30 cellular contexts compared by ENCODE assay signal in the genomic region with DNA sequence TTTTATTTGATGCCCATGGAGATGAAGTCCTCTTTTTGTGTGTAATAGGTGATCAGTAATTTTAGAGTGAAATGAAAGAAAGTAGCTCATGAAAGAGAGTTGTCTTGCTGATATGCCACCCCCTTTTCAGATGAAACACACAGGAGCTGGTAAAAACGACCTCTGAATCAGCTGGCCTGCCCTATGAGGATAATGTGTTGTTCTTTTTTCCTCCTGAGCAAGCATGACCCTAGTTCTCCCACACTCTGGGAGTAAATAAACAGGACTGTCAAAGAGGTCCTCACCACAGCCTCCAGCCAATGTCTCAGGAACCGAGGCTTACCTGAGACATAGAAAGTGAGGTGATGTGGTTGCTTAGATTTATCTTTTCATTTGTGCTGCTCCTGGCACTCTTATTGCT. TPM values are rescaled to one million over a fixed set of nuclear protein-coding genes. Genes with fewer than 3 reads are reported as not detected.
"Had no signal": no experiment of that assay in that cellular context is flagged by ENCODE, and none has a peak within 500 bp of the region (broad histone marks: within the 10 kb centered on the region; RNA-seq: fewer than 3 reads in every experiment).

No MANE protein-coding gene starts in this region.

- H3K27me3 ChIP-seq: ascending aorta, body of pancreas, SJCRH30 had no signal

- ATAC-seq: activated CD4-positive, alpha-beta T cell treated with anti-CD3 and anti-CD28 coated beads for 36 hours; activated CD8-positive, alpha-beta T cell treated with anti-CD3 and anti-CD28 coated beads for 36 hours; activated naive CD4-positive, alpha-beta T cell treated with anti-CD3 and anti-CD28 coated beads, Interleukin-2, amount 50 U/mL, for 72 hours; activated naive CD8-positive, alpha-beta T cell treated with anti-CD3 and anti-CD28 coated beads, Interleukin-2, amount 50 U/mL, for 24 hours; Panc1 had no signal

- DNase-seq: activated CD4-positive, alpha-beta T cell treated with anti-CD3 and anti-CD28 coated beads for 36 hours; activated CD4-positive, CD25-positive, alpha-beta regulatory T cell; activated CD8-positive, alpha-beta memory T cell treated with anti-CD3 and anti-CD28 coated beads, Interleukin-2, amount 50 U/mL, for 48 hours; activated CD8-positive, alpha-beta T cell treated with anti-CD3 and anti-CD28 coated beads for 36 hours; activated effector memory CD4-positive, alpha-beta T cell treated with anti-CD3 and anti-CD28 coated beads, Interleukin-2, amount 50 U/mL, for 16 hours; activated naive CD4-positive, alpha-beta T cell treated with Interleukin-2 at 50 U/mL for 16 hours; activated naive CD8-positive, alpha-beta T cell treated with anti-CD3 and anti-CD28 coated beads, Interleukin-2, amount 50 U/mL, for 24 hours; activated T-cell treated with anti-CD3 and anti-CD28 coated beads, Interleukin-2, amount 50 U/mL, for 1 hour; amniotic stem cell; Karpas-422; MM.1S; NCI-H1105; NCI-H1436; NCI-H1694 treated with DMSO at 0.1 percent for 48 hours; NCI-H2029 treated with DMSO at 0.1 percent for 48 hours; NCI-H510A treated with DMSO at 0.1 percent for 48 hours; NK-92 treated with Interleukin-12 subunit alpha and Interleukin-12 subunit beta, amount 100 ng/mL, for 24 hours; OCI-M1; Right ventricle myocardium superior; SK-N-SH; T-helper 1 cell had no signal

- FAIRE-seq: bronchial epithelial cell had no signal

- H3K4me2 ChIP-seq: SK-N-SH had no signal

- H3K27ac Mint-ChIP-seq: activated CD4-positive, alpha-beta T cell treated with anti-CD3 and anti-CD28 coated beads for 36 hours; activated CD8-positive, alpha-beta T cell treated with anti-CD3 and anti-CD28 coated beads for 36 hours; activated naive CD4-positive, alpha-beta T cell treated with anti-CD3 and anti-CD28 coated beads, Interleukin-2, amount 50 U/mL, for 72 hours; activated naive CD8-positive, alpha-beta T cell treated with anti-CD3 and anti-CD28 coated beads, Interleukin-2, amount 50 U/mL, for 24 hours had no signal

- H3K9ac ChIP-seq: SK-N-SH had no signal

- H3K36me3 ChIP-seq: ascending aorta, SJCRH30 had no signal

- H3K27ac ChIP-seq: ascending aorta, RWPE1, SJCRH30, VCaP had no signal

- H3K4me3 Mint-ChIP-seq: activated CD4-positive, alpha-beta T cell treated with anti-CD3 and anti-CD28 coated beads for 36 hours; activated CD8-positive, alpha-beta T cell treated with anti-CD3 and anti-CD28 coated beads for 36 hours; activated naive CD8-positive, alpha-beta T cell treated with anti-CD3 and anti-CD28 coated beads, Interleukin-2, amount 50 U/mL, for 24 hours had no signal

- H3K4me3 ChIP-seq: ascending aorta, body of pancreas had no signal

- H3K4me1 ChIP-seq: ascending aorta, body of pancreas, SJCRH30 had no signal

- H3K4me1 Mint-ChIP-seq: activated CD4-positive, alpha-beta T cell treated with anti-CD3 and anti-CD28 coated beads for 36 hours had no signal

- H3K9me3 ChIP-seq: ascending aorta, body of pancreas, SJCRH30, SK-N-SH had no signal

- H3K9me3 Mint-ChIP-seq: activated CD8-positive, alpha-beta T cell treated with anti-CD3 and anti-CD28 coated beads for 36 hours; activated naive CD4-positive, alpha-beta T cell treated with anti-CD3 and anti-CD28 coated beads, Interleukin-2, amount 50 U/mL, for 72 hours; activated naive CD8-positive, alpha-beta T cell treated with anti-CD3 and anti-CD28 coated beads, Interleukin-2, amount 50 U/mL, for 24 hours had no signal

RNA-seq across cellular contexts. Expression of a gene that starts 29.5 kb away (rescaled TPM):
- total RNA-seq: activated CD4-positive, alpha-beta T cell treated with anti-CD3 and anti-CD28 coated beads for 36 hours; activated CD8-positive, alpha-beta T cell treated with anti-CD3 and anti-CD28 coated beads for 36 hours; activated naive CD4-positive, alpha-beta T cell treated with anti-CD3 and anti-CD28 coated beads, Interleukin-2, amount 50 U/mL, for 72 hours; ascending aorta; body of pancreas; bronchial epithelial cell; Right ventricle myocardium superior; SJCRH30; T-helper 2 cell treated with Interferon-gamma antibody and Interleukin-4, amounts not matched to agents 100 ng/mL and 5 ng/mL, for 36 hours had no signal
- polyA plus RNA-seq: SK-N-SH had no signal

RNA-seq across cellular contexts. Expression of a gene that starts 39.5 kb away (rescaled TPM):
- total RNA-seq: activated CD4-positive, alpha-beta T cell treated with anti-CD3 and anti-CD28 coated beads for 36 hours; activated CD8-positive, alpha-beta T cell treated with anti-CD3 and anti-CD28 coated beads for 36 hours; activated naive CD4-positive, alpha-beta T cell treated with anti-CD3 and anti-CD28 coated beads, Interleukin-2, amount 50 U/mL, for 72 hours; ascending aorta; body of pancreas; bronchial epithelial cell; Right ventricle myocardium superior; SJCRH30; T-helper 2 cell treated with Interferon-gamma antibody and Interleukin-4, amounts not matched to agents 100 ng/mL and 5 ng/mL, for 36 hours had no signal
- polyA plus RNA-seq: SK-N-SH had no signal
